ENCODE assay signal across 1 cellular context in genomic region chrX:40108084-40108958, GRCh38.
TF ChIP-seq lines count a peak whose summit lies in the region.

No MANE protein-coding gene starts in this region.

TF ChIP-seq in WTC11, 78 proteins besides CTCF, POLR2A, EP300 and RAD21 (continued from another document):
- TF ChIP-seq AFF4 (CRISPR knock-in tag; IDR thresholded peaks at IDR 0.05; ENCODE audit: borderline replicate concordance) (no peak), PRRX2 (CRISPR knock-in tag; IDR thresholded peaks at IDR 0.05) (no peak), STAT6 (CRISPR knock-in tag; conservative IDR thresholded peaks at IDR 0.05; ENCODE audit: low read depth) (no peak), ZNF138 (CRISPR knock-in tag; conservative IDR thresholded peaks at IDR 0.05) (no peak)
